Comparison of ENCODE assay signal across 1 cellular context in the genomic region with DNA sequence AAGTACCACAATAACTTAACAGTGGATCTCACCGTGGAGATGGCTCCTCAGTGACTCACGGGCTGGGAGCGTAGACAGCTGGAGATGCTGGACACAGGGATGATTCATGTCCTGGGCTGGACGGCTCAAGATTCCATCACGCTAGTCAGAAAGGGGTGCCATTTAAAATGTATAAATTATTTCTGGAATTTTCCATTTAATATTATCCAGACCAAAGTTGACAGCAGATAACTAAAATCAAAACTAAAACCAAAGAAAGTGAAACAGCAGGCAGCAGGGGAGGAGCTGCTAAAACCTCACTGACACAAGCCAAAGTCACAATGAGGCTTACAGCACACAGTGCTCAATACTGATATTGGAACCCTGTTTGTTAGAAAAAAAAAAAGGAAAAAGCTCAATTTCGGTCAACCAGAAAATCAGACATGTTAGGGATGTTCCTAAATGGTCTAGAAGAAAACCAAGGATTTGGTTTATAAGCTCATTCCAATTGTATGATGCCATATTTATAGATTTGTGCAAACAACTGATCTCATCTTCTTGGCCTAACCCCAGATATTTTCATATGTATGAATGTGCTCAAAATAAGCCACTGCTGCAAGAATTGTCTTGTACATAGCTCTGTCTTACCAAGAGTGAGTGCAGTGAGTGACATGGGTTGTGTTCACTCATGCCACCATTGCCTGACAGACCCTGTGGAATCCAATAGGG.
TF ChIP-seq lines count a peak whose summit lies in the region.

No MANE protein-coding gene starts in this region.

TF ChIP-seq in IMR-90, 13 proteins besides CTCF, POLR2A, EP300 and RAD21 (continued from another document):
- TF ChIP-seq, protein P1, sequence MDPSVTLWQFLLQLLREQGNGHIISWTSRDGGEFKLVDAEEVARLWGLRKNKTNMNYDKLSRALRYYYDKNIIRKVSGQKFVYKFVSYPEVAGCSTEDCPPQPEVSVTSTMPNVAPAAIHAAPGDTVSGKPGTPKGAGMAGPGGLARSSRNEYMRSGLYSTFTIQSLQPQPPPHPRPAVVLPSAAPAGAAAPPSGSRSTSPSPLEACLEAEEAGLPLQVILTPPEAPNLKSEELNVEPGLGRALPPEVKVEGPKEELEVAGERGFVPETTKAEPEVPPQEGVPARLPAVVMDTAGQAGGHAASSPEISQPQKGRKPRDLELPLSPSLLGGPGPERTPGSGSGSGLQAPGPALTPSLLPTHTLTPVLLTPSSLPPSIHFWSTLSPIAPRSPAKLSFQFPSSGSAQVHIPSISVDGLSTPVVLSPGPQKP (IDR thresholded peaks at IDR 0.05; ENCODE audit: borderline replicate concordance, low read depth, low read length) = no peak
- TF ChIP-seq SMC3 (IDR thresholded peaks at IDR 0.05; ENCODE audit: low read depth, low read length) (no peak), NFE2L2 (IDR thresholded peaks at IDR 0.05; ENCODE audit: low read depth, low read length) (no peak), FOS (IDR thresholded peaks at IDR 0.05; ENCODE audit: low read depth, low read length) (peak; percentile 96), MAZ (IDR thresholded peaks at IDR 0.05; ENCODE audit: borderline replicate concordance, low read depth, low read length) (no peak), RFX5 (IDR thresholded peaks at IDR 0.05; ENCODE audit: low read depth, low read length) (no peak)
